Comparison of ENCODE assay signal across 11 cellular contexts in the genomic region with DNA sequence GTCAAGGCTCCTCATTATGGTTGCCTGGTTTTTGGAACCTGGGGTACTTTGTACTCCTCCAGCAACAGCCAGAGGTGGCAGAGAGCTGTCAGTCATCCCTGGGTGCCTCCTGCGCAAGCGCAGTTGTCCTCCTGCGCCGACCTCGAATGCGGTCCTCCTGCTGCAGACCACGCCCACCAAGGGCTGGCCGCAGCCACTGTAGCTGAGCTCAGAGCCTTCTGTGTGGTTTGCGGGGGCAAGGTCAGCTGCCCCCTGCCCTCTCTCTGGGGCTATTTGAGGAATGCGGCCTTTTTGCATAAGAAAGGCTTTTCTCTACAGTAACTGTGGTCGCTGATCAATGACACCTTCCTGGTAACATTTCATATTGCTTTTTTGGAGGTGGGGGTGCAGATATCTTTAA.
DNase-seq lines count a peak whose midpoint lies in the region; ATAC-seq, FAIRE-seq and TF ChIP-seq lines count a peak whose summit lies in the region.
"Had no signal": no experiment of that assay in that cellular context is flagged by ENCODE, and none has a peak within 500 bp of the region (broad histone marks: within the 10 kb centered on the region; RNA-seq: fewer than 3 reads in every experiment).

No MANE protein-coding gene starts in this region.

- no peaks in the 10 kb centered on the region for H4K20me1 ChIP-seq in IMR-90 (ENCODE audit: insufficient read depth, low read length)

- in situ Hi-C loops in IMR-90 (cut with MboI; ENCODE audit: low sequenced_read_pairs) = no loop called here

- no peak overlapping the region for H2BK120ac ChIP-seq in IMR-90 (ENCODE audit: low read depth, low read length)

- no peaks in the 10 kb centered on the region for H3K4me1 ChIP-seq in IMR-90 (ENCODE audit: control insufficient read depth, insufficient read depth, low read length)

- H3K27me3 Mint-ChIP-seq in brain (no peaks in the 10 kb centered on the region), progenitor cell of endocrine pancreas (no peaks in the 10 kb centered on the region)
- H3K27me3 Mint-ChIP-seq: activated CD4-positive, alpha-beta T cell treated with anti-CD3 and anti-CD28 coated beads, Interleukin-2, amount 10 ng/mL, durations not matched to agents 7 days and 5 days; naive B cell had no signal

- H3K36me3 Mint-ChIP-seq in brain (no peaks in the 10 kb centered on the region), progenitor cell of endocrine pancreas (ENCODE audit: insufficient read depth) (no peaks in the 10 kb centered on the region)
- H3K36me3 Mint-ChIP-seq: naive B cell had no signal

- BruUV-seq in IMR-90 (replicated peaks; lab: Mats Ljungman, UMichigan) = no TSS peak

- POLR2A ChIA-PET in IMR-90 (lab: Charles Lee; ENCODE audit: unreplicated experiment) = no interaction called here

- peak overlapping the region in 3 of 5 experiments; percentile 25 to 64 (median 26) for H3K27ac Mint-ChIP-seq in brain
- H3K27ac Mint-ChIP-seq in progenitor cell of endocrine pancreas = no peak overlapping the region
- H3K27ac Mint-ChIP-seq: activated CD4-positive, alpha-beta T cell treated with anti-CD3 and anti-CD28 coated beads, Interleukin-2, amount 10 ng/mL, durations not matched to agents 7 days and 5 days; naive B cell had no signal

- TF ChIP-seq CTCF in IMR-90 (conservative IDR thresholded peaks at IDR 0.05; ENCODE audit: low read depth, low read length) = no peak
- TF ChIP-seq CTCF in brain (conservative IDR thresholded peaks at IDR 0.05) = no peak
- TF ChIP-seq CTCF in progenitor cell of endocrine pancreas (IDR thresholded peaks at IDR 0.05; ENCODE audit: unreplicated experiment) = no peak
- TF ChIP-seq CTCF in lower leg skin (IDR thresholded peaks at IDR 0.05) = no peak

- 0 out of 2 replicates have a peak overlapping the region, but pooled peaks have one; percentile 7 for H3K4me2 ChIP-seq in IMR-90 (ENCODE audit: low read depth, low read length)

- H3K4me3 ChIP-seq in IMR-90 (ENCODE audit: insufficient read depth, low read depth, low read length) = no peak overlapping the region
- no peak overlapping the region for H3K4me3 ChIP-seq in lower leg skin (ENCODE audit: low read depth, poor library complexity, severe bottlenecking)

- WGBS in IMR-90 (ENCODE audit: extremely low coverage in 2 of 2, insufficient read length in 1 of 2), 2 experiments = 58% methylated on average over 6 of the region's 11 CpGs; no CpG with 5 or more reads in 1 of the 2 experiments
- WGBS in lower leg skin, 2 donors = 35 to 63% methylated on average over 10 to 11 of the region's 11 CpGs

- CTCF ChIA-PET in IMR-90 (lab: Yijun Ruan, JAX) = no interaction called here

- H4K5ac ChIP-seq in IMR-90 (ENCODE audit: low read depth, low read length) = no peak overlapping the region

- no peaks in the 10 kb centered on the region for H3K36me3 ChIP-seq in IMR-90 (ENCODE audit: control insufficient read depth, insufficient read depth, low read length)

- no peak overlapping the region for H2AK9ac ChIP-seq in IMR-90 (replicated peaks; ENCODE audit: low read depth, low read length, poor library complexity)

- no peak overlapping the region for H3K4ac ChIP-seq in IMR-90 (ENCODE audit: low read depth, low read length)

- H3K23ac ChIP-seq in IMR-90 (ENCODE audit: low read depth, low read length) = no peak overlapping the region

- H3K9me3 Mint-ChIP-seq in brain (peaks cover 0 to 21% (median 0%) of the 10 kb centered on the region in 5 experiments), progenitor cell of endocrine pancreas (ENCODE audit: low read depth) (peaks cover 7% of the 10 kb centered on the region)

- ATAC-seq in IMR-90 (ENCODE audit: low read depth) = peak; percentile 40; the same call in 1 of the 2 replicates
- ATAC-seq in GM18498 (IDR thresholded peaks at IDR 0.05; ENCODE audit: unreplicated experiment) = no peak

- no peaks in the 10 kb centered on the region for H3K9me1 ChIP-seq in IMR-90 (ENCODE audit: insufficient read depth, low read length)

- intact Hi-C loops in IMR-90 (cut with micrococcal nuclease) (no loop called here), lower leg skin (cut with DNase I; ENCODE audit: low total_unique reads) (no loop called here)

- H3K27me3 ChIP-seq in IMR-90 (ENCODE audit: control insufficient read depth, insufficient read depth, low read length) = no peaks in the 10 kb centered on the region

- H3K9ac ChIP-seq in IMR-90 (ENCODE audit: low read depth, low read length) = no peak overlapping the region

- no peak for FAIRE-seq in HTR-8/SVneo (lab: Jason Lieb, UNC)

- H2BK15ac ChIP-seq in IMR-90 (ENCODE audit: low read depth, low read length) = no peak overlapping the region

- TF ChIP-seq POLR2A in IMR-90 (IDR thresholded peaks at IDR 0.05; ENCODE audit: low read depth, low read length) (no peak), lower leg skin (IDR thresholded peaks at IDR 0.05) (no peak)

- peak overlapping the region; percentile 75 to 85 (median 82) for H3K4me3 Mint-ChIP-seq in brain
- peak overlapping the region; percentile 72 for H3K4me3 Mint-ChIP-seq in progenitor cell of endocrine pancreas (ENCODE audit: low read depth)
- H3K4me3 Mint-ChIP-seq: activated CD4-positive, alpha-beta T cell treated with anti-CD3 and anti-CD28 coated beads, Interleukin-2, amount 10 ng/mL, durations not matched to agents 7 days and 5 days had no signal

- no peak overlapping the region for H2AK5ac ChIP-seq in IMR-90 (ENCODE audit: low read depth, low read length)

- no peak overlapping the region for H2BK5ac ChIP-seq in IMR-90 (ENCODE audit: low read depth, low read length, poor library complexity, severe bottlenecking)

- no peak for TF ChIP-seq RAD21 in IMR-90 (IDR thresholded peaks at IDR 0.05; ENCODE audit: low read length)

- no peak overlapping the region for H2BK20ac ChIP-seq in IMR-90 (ENCODE audit: low read depth, low read length)

- no peak overlapping the region for H3K18ac ChIP-seq in IMR-90 (ENCODE audit: low read depth, low read length)

- DNase-seq in IMR-90 (no peak), iPS DF 4.7 (ENCODE audit: extremely low read depth, low spot score) (peak; percentile 89), progenitor cell of endocrine pancreas (ENCODE audit: low spot score, unreplicated experiment) (peak; percentile 54), HTR-8/SVneo (ENCODE audit: insufficient read length, low spot score) (no peak), SIG-M5 (lab: John Stamatoyannopoulos, UW) (no peak), lower leg skin (ENCODE audit: low spot score in 2 of 2) (no peak)
- DNase-seq: activated CD4-positive, alpha-beta T cell treated with anti-CD3 and anti-CD28 coated beads, Interleukin-2, amount 10 ng/mL, durations not matched to agents 7 days and 5 days; naive B cell; NCI-H446 had no signal

- H3K56ac ChIP-seq in IMR-90 (ENCODE audit: extremely low read depth, insufficient read depth, low read length) = no peak overlapping the region

- no peak overlapping the region for H3K14ac ChIP-seq in IMR-90 (replicated peaks; ENCODE audit: low read depth, low read length)

- H3K27ac ChIP-seq in IMR-90 (ENCODE audit: insufficient read depth, low read length) = no peak overlapping the region

- no peaks in the 10 kb centered on the region for H3K9me3 ChIP-seq in IMR-90 (ENCODE audit: control insufficient read depth, insufficient read depth, low read length)

- no peaks in the 10 kb centered on the region for H3K79me1 ChIP-seq in IMR-90 (ENCODE audit: low read depth in 1 of 2, low read length in 2 of 2)

- H3K4me1 Mint-ChIP-seq in brain (peaks cover 6% of the 10 kb centered on the region), progenitor cell of endocrine pancreas (ENCODE audit: low read depth) (peaks cover 5% of the 10 kb centered on the region)
- H3K4me1 Mint-ChIP-seq: activated CD4-positive, alpha-beta T cell treated with anti-CD3 and anti-CD28 coated beads, Interleukin-2, amount 10 ng/mL, durations not matched to agents 7 days and 5 days; naive B cell had no signal

- dilution Hi-C loops in IMR-90 (cut with HindIII; ENCODE audit: low sequenced_read_pairs, unreplicated experiment) = no loop called here

- H2AFZ ChIP-seq in IMR-90 (replicated peaks; ENCODE audit: low read length, poor library complexity) = no peak overlapping the region

- no peak overlapping the region for H4K8ac ChIP-seq in IMR-90 (ENCODE audit: low read depth in 2 of 2, low read length in 2 of 2)

- no peak overlapping the region for H4K91ac ChIP-seq in IMR-90 (ENCODE audit: insufficient read depth, low read depth, low read length)

TF ChIP-seq in IMR-90, 13 proteins besides CTCF, POLR2A, EP300 and RAD21 (continues in another document):
- no peak for TF ChIP-seq RCOR1 (IDR thresholded peaks at IDR 0.05; ENCODE audit: insufficient replicate concordance, low read length)
- TF ChIP-seq MAZ (IDR thresholded peaks at IDR 0.05; ENCODE audit: borderline replicate concordance, low read depth, low read length) = no peak
- TF ChIP-seq, protein P1, sequence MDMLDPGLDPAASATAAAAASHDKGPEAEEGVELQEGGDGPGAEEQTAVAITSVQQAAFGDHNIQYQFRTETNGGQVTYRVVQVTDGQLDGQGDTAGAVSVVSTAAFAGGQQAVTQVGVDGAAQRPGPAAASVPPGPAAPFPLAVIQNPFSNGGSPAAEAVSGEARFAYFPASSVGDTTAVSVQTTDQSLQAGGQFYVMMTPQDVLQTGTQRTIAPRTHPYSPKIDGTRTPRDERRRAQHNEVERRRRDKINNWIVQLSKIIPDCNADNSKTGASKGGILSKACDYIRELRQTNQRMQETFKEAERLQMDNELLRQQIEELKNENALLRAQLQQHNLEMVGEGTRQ (IDR thresholded peaks at IDR 0.05; ENCODE audit: low read depth, low read length) = no peak
- TF ChIP-seq FOS (IDR thresholded peaks at IDR 0.05; ENCODE audit: low read depth, low read length) = no peak
- no peak for TF ChIP-seq MXI1 (IDR thresholded peaks at IDR 0.05; ENCODE audit: borderline replicate concordance, low read depth, low read length)
- TF ChIP-seq, protein P2, sequence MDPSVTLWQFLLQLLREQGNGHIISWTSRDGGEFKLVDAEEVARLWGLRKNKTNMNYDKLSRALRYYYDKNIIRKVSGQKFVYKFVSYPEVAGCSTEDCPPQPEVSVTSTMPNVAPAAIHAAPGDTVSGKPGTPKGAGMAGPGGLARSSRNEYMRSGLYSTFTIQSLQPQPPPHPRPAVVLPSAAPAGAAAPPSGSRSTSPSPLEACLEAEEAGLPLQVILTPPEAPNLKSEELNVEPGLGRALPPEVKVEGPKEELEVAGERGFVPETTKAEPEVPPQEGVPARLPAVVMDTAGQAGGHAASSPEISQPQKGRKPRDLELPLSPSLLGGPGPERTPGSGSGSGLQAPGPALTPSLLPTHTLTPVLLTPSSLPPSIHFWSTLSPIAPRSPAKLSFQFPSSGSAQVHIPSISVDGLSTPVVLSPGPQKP (IDR thresholded peaks at IDR 0.05; ENCODE audit: borderline replicate concordance, low read depth, low read length) = no peak
- TF ChIP-seq SMC3 (IDR thresholded peaks at IDR 0.05; ENCODE audit: low read depth, low read length) = no peak
- TF ChIP-seq CEBPB (IDR thresholded peaks at IDR 0.05; ENCODE audit: low read depth, low read length) = no peak
- no peak for TF ChIP-seq RFX5 (IDR thresholded peaks at IDR 0.05; ENCODE audit: low read depth, low read length)
- no peak for TF ChIP-seq NFE2L2 (IDR thresholded peaks at IDR 0.05; ENCODE audit: low read depth, low read length)
- no peak for TF ChIP-seq CHD1 (IDR thresholded peaks at IDR 0.05; ENCODE audit: low read depth, low read length)
- no peak for TF ChIP-seq MAFK (IDR thresholded peaks at IDR 0.05; ENCODE audit: low read depth, low read length)

Comparison
In these comparisons a context has a peak if more than half of its experiments do, and no peak if none do; other contexts are left out.
1. DNase-seq: peak in iPS DF 4.7 (single experiment) and progenitor cell of endocrine pancreas (single experiment); none in IMR-90 (single experiment), HTR-8/SVneo (single experiment), SIG-M5 (single experiment) and lower leg skin (0 of 2).